Comparison of ENCODE assay signal across 8 cellular contexts in genomic region chr5:34657550-34657921, GRCh38. TPM values are rescaled to one million over a fixed set of nuclear protein-coding genes. Genes with fewer than 3 reads are reported as not detected.
DNase-seq lines count a peak whose midpoint lies in the region; ATAC-seq and TF ChIP-seq lines count a peak whose summit lies in the region.

No MANE protein-coding gene starts in this region.

- H3K4me3 ChIP-seq in OCI-LY3 (ENCODE audit: low read length) (peak overlapping the region; percentile 82), ectodermal cell (ENCODE audit: insufficient read depth, low read depth, low read length) (peak overlapping the region; percentile 78), mucosa of descending colon (no peak overlapping the region)

- TF ChIP-seq CTCF in OCI-LY3 (IDR thresholded peaks at IDR 0.05; ENCODE audit: low read depth, low read length) (no peak), mucosa of descending colon (IDR thresholded peaks at IDR 0.05) (no peak), GM13977 (IDR thresholded peaks at IDR 0.05; ENCODE audit: extremely low read depth, insufficient read depth, missing control alignments) (no peak)

- ATAC-seq in mucosa of descending colon (peak; percentile 7), left lobe of liver (no peak)

- no peak overlapping the region for H2AFZ ChIP-seq in OCI-LY3 (ENCODE audit: low read depth, low read length)

- no peaks in the 10 kb centered on the region for H3K9me3 ChIP-seq in OCI-LY3 (ENCODE audit: insufficient read depth, low read length)
- H3K9me3 ChIP-seq in ectodermal cell (ENCODE audit: control insufficient read depth, low read length): no peaks in the 10 kb centered on the region
- H3K9me3 ChIP-seq in mucosa of descending colon: no peaks in the 10 kb centered on the region

- peak overlapping the region; percentile 82 for H3K4me2 ChIP-seq in OCI-LY3 (ENCODE audit: low read length)

- H3K4me1 ChIP-seq in OCI-LY3 (ENCODE audit: low read length) (peaks cover 17% of the 10 kb centered on the region), ectodermal cell (ENCODE audit: control insufficient read depth, insufficient read depth, low read length) (no peaks in the 10 kb centered on the region), mucosa of descending colon (ENCODE audit: low read depth) (peaks cover 11% of the 10 kb centered on the region)

- H4K20me1 ChIP-seq in OCI-LY3 (ENCODE audit: insufficient read depth, low read length): no peaks in the 10 kb centered on the region

- H3K79me2 ChIP-seq in OCI-LY3 (ENCODE audit: low read length): peaks cover 62% of the 10 kb centered on the region

- intact Hi-C loops in mucosa of descending colon (cut with DNase I, micrococcal nuclease): no loop called here

- DNase-seq in GM03348 (ENCODE audit: low spot score): peak; percentile 52
- DNase-seq in mucosa of descending colon: peak in 2 of 3 donors; percentile 16 to 33
- DNase-seq in left lobe of liver (ENCODE audit: low spot score): no peak
- no peak for DNase-seq in GM13977 (ENCODE audit: low spot score)
- DNase-seq in NCI-H187 treated with DMSO at 0.1 percent for 48 hours (lab: John Stamatoyannopoulos, UW): no peak
- DNase-seq in NCI-H510A (lab: John Stamatoyannopoulos, UW): no peak

- peak overlapping the region; percentile 99 for H3K9ac ChIP-seq in OCI-LY3 (ENCODE audit: low read length)

- peak overlapping the region; percentile 78 for H3K27ac ChIP-seq in OCI-LY3 (ENCODE audit: low read length)
- no peak overlapping the region for H3K27ac ChIP-seq in ectodermal cell (ENCODE audit: insufficient read depth, low read depth, low read length, poor library complexity, severe bottlenecking)

- WGBS in ectodermal cell, 2 experiments: 0 to 2% methylated on average over 18 to 20 of the region's 20 CpGs

- in situ Hi-C loops in GM13977 (cut with MboI; ENCODE audit: low pct_unique_long_range_greater_than_20kb, low sequenced_read_pairs, unreplicated experiment): no loop called here

- H3K27me3 ChIP-seq in OCI-LY3 (ENCODE audit: low read depth, low read length) (no peaks in the 10 kb centered on the region), ectodermal cell (ENCODE audit: control insufficient read depth, insufficient read depth, low read length, poor library complexity, severe bottlenecking) (no peaks in the 10 kb centered on the region)

- H3K36me3 ChIP-seq in OCI-LY3 (replicated peaks; ENCODE audit: low read depth, low read length) (peaks cover 7% of the 10 kb centered on the region), ectodermal cell (ENCODE audit: control insufficient read depth, insufficient read depth, low read length) (no peaks in the 10 kb centered on the region), mucosa of descending colon (ENCODE audit: low read depth) (no peaks in the 10 kb centered on the region)

RNA-seq across cellular contexts. Expression of gene RAI14, which starts 1.4 kb away (rescaled TPM):
- 60.6 TPM for polyA plus RNA-seq in ectodermal cell (2013, experiment 1 of 4)
- 55.0 TPM for polyA plus RNA-seq in ectodermal cell (2013, experiment 2 of 4)
- 47.9 TPM for polyA plus RNA-seq in ectodermal cell (2013, experiment 3 of 4)
- 48.6 TPM for polyA plus RNA-seq in ectodermal cell (2013, experiment 4 of 4)
- total RNA-seq in mucosa of descending colon (10 to 100 TPM; 14.0 to 41.0 (median 23.4) TPM), left lobe of liver (24.9 TPM)

Comparison
In these comparisons a context has a peak if more than half of its experiments do, and no peak if none do; other contexts are left out.
1. DNase-seq: peak in GM03348 (single experiment) and mucosa of descending colon (2 of 3); none in left lobe of liver (single experiment), GM13977 (single experiment), NCI-H187 treated with DMSO at 0.1 percent for 48 hours (single experiment) and NCI-H510A (single experiment).